Comparison of ENCODE assay signal across 12 cellular contexts in genomic region chr4:95093936-95094929, GRCh38.
"Had no signal": no experiment of that assay in that cellular context is flagged by ENCODE, and none has a peak within 500 bp of the region (broad histone marks: within the 10 kb centered on the region; RNA-seq: fewer than 3 reads in every experiment).

No MANE protein-coding gene starts in this region.

- H3K27ac ChIP-seq: breast epithelium, sigmoid colon, spleen, stomach, testis had no signal

- H3K36me3 Mint-ChIP-seq: activated naive CD8-positive, alpha-beta T cell treated with anti-CD3 and anti-CD28 coated beads for 36 hours; mesothelial cell of epicardium had no signal

- H3K27me3 ChIP-seq: breast epithelium, sigmoid colon, spleen, stomach, testis had no signal

- H3K9me3 Mint-ChIP-seq: activated naive CD8-positive, alpha-beta T cell treated with anti-CD3 and anti-CD28 coated beads for 36 hours; activated T-helper 1 cell treated with anti-CD3 and anti-CD28 coated beads, Interleukin-12 subunit alpha, Interleukin-12 subunit beta, Interleukin-2, Interleukin-4 antibody, amounts not matched to agents 30 ng/mL and 10 ng/mL and 1 ng/mL, durations not matched to agents 14 hours and 24 hours and 36 hours; dendritic cell treated with granulocyte-macrophage colony-stimulating factor and Interleukin-4, amounts not matched to agents 40 ng/mL and 50 ng/mL, for 4 days; effector memory CD8-positive, alpha-beta T cell had no signal

- ATAC-seq: activated CD4-positive, CD25-positive, alpha-beta regulatory T cell treated with anti-CD3 and anti-CD28 coated beads, Interleukin-2, amount 50 U/mL, for 24 hours; effector memory CD8-positive, alpha-beta T cell had no signal

- H3K4me1 ChIP-seq: breast epithelium, sigmoid colon, spleen had no signal

- H3K27me3 Mint-ChIP-seq: dendritic cell treated with granulocyte-macrophage colony-stimulating factor and Interleukin-4, amounts not matched to agents 40 ng/mL and 50 ng/mL, for 4 days; effector memory CD8-positive, alpha-beta T cell had no signal

- H3K4me3 ChIP-seq: breast epithelium, sigmoid colon, spleen, stomach, testis had no signal

- H3K27ac Mint-ChIP-seq: activated naive CD8-positive, alpha-beta T cell treated with anti-CD3 and anti-CD28 coated beads for 36 hours; activated T-helper 1 cell treated with anti-CD3 and anti-CD28 coated beads, Interleukin-12 subunit alpha, Interleukin-12 subunit beta, Interleukin-2, Interleukin-4 antibody, amounts not matched to agents 30 ng/mL and 10 ng/mL and 1 ng/mL, durations not matched to agents 14 hours and 24 hours and 36 hours; dendritic cell treated with granulocyte-macrophage colony-stimulating factor and Interleukin-4, amounts not matched to agents 40 ng/mL and 50 ng/mL, for 4 days; effector memory CD8-positive, alpha-beta T cell; mesothelial cell of epicardium had no signal

- H3K4me3 Mint-ChIP-seq: activated naive CD8-positive, alpha-beta T cell treated with anti-CD3 and anti-CD28 coated beads for 36 hours; activated T-helper 1 cell treated with anti-CD3 and anti-CD28 coated beads, Interleukin-12 subunit alpha, Interleukin-12 subunit beta, Interleukin-2, Interleukin-4 antibody, amounts not matched to agents 30 ng/mL and 10 ng/mL and 1 ng/mL, durations not matched to agents 14 hours and 24 hours and 36 hours; dendritic cell treated with granulocyte-macrophage colony-stimulating factor and Interleukin-4, amounts not matched to agents 40 ng/mL and 50 ng/mL, for 4 days; effector memory CD8-positive, alpha-beta T cell; mesothelial cell of epicardium had no signal

- DNase-seq: activated naive CD8-positive, alpha-beta T cell treated with anti-CD3 and anti-CD28 coated beads for 36 hours; effector memory CD8-positive, alpha-beta T cell; head of caudate nucleus; sigmoid colon; spleen; stomach; testis had no signal

- H3K9me3 ChIP-seq: breast epithelium, sigmoid colon, spleen, stomach, testis had no signal

- H3K36me3 ChIP-seq: breast epithelium, sigmoid colon, spleen, stomach had no signal
